28 cellular contexts compared by ENCODE assay signal in the genomic region with DNA sequence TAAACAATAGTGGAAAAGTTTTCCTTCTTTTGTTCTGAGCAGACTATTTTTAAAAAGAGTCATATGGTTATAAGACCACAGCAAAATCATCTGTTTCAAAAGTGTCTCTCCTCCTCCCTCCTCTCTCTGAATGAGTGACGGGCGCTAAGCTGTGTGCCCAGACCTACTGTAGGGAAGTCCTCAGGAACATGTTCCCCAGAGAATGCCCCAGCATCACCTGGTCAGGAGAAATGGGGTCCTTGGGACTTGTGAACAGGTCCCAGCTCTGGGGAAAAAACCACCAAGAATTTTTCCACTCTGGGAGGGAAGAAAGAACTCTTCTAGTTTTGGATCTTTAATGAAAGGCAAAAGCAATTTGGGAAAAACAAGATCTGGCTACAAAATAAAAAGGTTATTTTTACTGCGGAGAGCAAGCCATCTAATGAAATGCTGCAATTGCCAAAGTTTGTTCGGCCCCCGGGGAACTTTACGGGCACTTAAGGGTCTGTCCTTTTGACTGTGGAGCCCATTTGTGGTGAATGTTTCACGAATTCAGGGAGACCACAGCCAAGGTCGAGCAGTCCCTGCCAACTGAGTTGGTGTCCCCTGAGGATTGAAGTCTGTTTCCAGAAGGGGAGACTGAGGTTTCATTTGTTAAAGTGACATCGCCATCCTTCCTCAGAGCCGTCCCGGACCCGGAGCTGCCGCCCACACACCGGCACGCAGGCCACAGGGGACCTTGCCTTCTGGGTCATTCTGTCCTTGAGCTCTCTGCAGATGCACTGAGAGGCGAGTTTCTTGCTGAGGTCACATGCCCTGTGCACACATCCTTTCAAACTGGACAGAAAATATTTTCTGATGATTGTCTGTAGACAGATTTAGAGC. TPM values are rescaled to one million over a fixed set of nuclear protein-coding genes. Genes with fewer than 3 reads are reported as not detected.
DNase-seq lines count a peak whose midpoint lies in the region; ATAC-seq lines count a peak whose summit lies in the region.
"Had no signal": no experiment of that assay in that cellular context is flagged by ENCODE, and none has a peak within 500 bp of the region (broad histone marks: within the 10 kb centered on the region; RNA-seq: fewer than 3 reads in every experiment).

No MANE protein-coding gene starts in this region.

- ATAC-seq in Right ventricle myocardium inferior (peak; percentile 72), left cardiac atrium (peak; percentile 48 to 67)
- ATAC-seq in stimulated activated naive B cell treated with anti-CD40 and anti-IgM and Interleukin-4, amounts not matched to agents 10 μg/mL and 1 μg/mL and 100 μg/mL, for 72 hours (replicated peaks) = no peak
- ATAC-seq: activated T-helper 17 cell treated with anti-CD3 and anti-CD28 coated beads, Interleukin-2, amount 50 U/mL, for 72 hours; gastrocnemius medialis; left lobe of liver; naive thymus-derived CD4-positive, alpha-beta T cell; T-cell; upper lobe of right lung had no signal

- H3K9me3 ChIP-seq in skeletal muscle satellite cell (replicated peaks; ENCODE audit: low read length) = peaks cover 14% of the 10 kb centered on the region

- H3K4me2 ChIP-seq in skeletal muscle satellite cell (ENCODE audit: low read length) = peak overlapping the region; percentile 42

- no peaks in the 10 kb centered on the region for H3K4me1 Mint-ChIP-seq in stimulated activated naive B cell treated with anti-CD40 and anti-IgM and Interleukin-4, amounts not matched to agents 10 μg/mL and 1 μg/mL and 100 μg/mL, for 72 hours
- H3K4me1 Mint-ChIP-seq: activated T-helper 17 cell treated with anti-CD3 and anti-CD28 coated beads, Interleukin-2, amount 50 U/mL, for 72 hours; CD4-positive, alpha-beta memory T cell; mesothelial cell of epicardium; naive thymus-derived CD4-positive, alpha-beta T cell; T-cell had no signal

- peaks cover 32 to 62% of the 10 kb centered on the region in 2 donors for H3K36me3 Mint-ChIP-seq in stimulated activated naive B cell treated with anti-CD40 and anti-IgM and Interleukin-4, amounts not matched to agents 10 μg/mL and 1 μg/mL and 100 μg/mL, for 72 hours

- H3K4me3 ChIP-seq in skeletal muscle satellite cell (ENCODE audit: low read length) (no peak overlapping the region), H7 (ENCODE audit: insufficient read depth, low read depth, low read length) (no peak overlapping the region)
- H3K4me3 ChIP-seq: cardiac muscle cell, gastrocnemius medialis, Peyer's patch, upper lobe of right lung had no signal

- no peak overlapping the region for H3K4me3 Mint-ChIP-seq in stimulated activated naive B cell treated with anti-CD40 and anti-IgM and Interleukin-4, amounts not matched to agents 10 μg/mL and 1 μg/mL and 100 μg/mL, for 72 hours
- H3K4me3 Mint-ChIP-seq: activated T-helper 17 cell treated with anti-CD3 and anti-CD28 coated beads, Interleukin-2, amount 50 U/mL, for 72 hours; CD4-positive, alpha-beta memory T cell; mesothelial cell of epicardium; T-cell had no signal

- peaks cover 28 to 41% of the 10 kb centered on the region in 2 donors for H3K9me3 Mint-ChIP-seq in stimulated activated naive B cell treated with anti-CD40 and anti-IgM and Interleukin-4, amounts not matched to agents 10 μg/mL and 1 μg/mL and 100 μg/mL, for 72 hours

- H3K36me3 ChIP-seq in skeletal muscle satellite cell (ENCODE audit: insufficient read depth, low read length) (no peaks in the 10 kb centered on the region), H7 (replicated peaks; ENCODE audit: control insufficient read depth, insufficient read depth, low read length) (no peaks in the 10 kb centered on the region; the same call in 1 of the 2 replicates)
- H3K36me3 ChIP-seq: cardiac muscle cell, Peyer's patch, upper lobe of right lung had no signal

- H3K9ac ChIP-seq in skeletal muscle satellite cell (ENCODE audit: low read depth, low read length) = peak overlapping the region; percentile 9

- no peak overlapping the region for H3K27ac Mint-ChIP-seq in stimulated activated naive B cell treated with anti-CD40 and anti-IgM and Interleukin-4, amounts not matched to agents 10 μg/mL and 1 μg/mL and 100 μg/mL, for 72 hours
- H3K27ac Mint-ChIP-seq: activated T-helper 17 cell treated with anti-CD3 and anti-CD28 coated beads, Interleukin-2, amount 50 U/mL, for 72 hours; CD4-positive, alpha-beta memory T cell; mesothelial cell of epicardium; naive thymus-derived CD4-positive, alpha-beta T cell; T-cell had no signal

- intact Hi-C loops in Right ventricle myocardium inferior (cut with DNase I) = no loop called here
- intact Hi-C loops in cardiac septum (cut with DNase I) = no loop called here
- intact Hi-C loops in left cardiac atrium (cut with DNase I) = no loop called here

- no peaks in the 10 kb centered on the region for H3K27me3 Mint-ChIP-seq in stimulated activated naive B cell treated with anti-CD40 and anti-IgM and Interleukin-4, amounts not matched to agents 10 μg/mL and 1 μg/mL and 100 μg/mL, for 72 hours
- H3K27me3 Mint-ChIP-seq: activated T-helper 17 cell treated with anti-CD3 and anti-CD28 coated beads, Interleukin-2, amount 50 U/mL, for 72 hours; CD4-positive, alpha-beta memory T cell; naive thymus-derived CD4-positive, alpha-beta T cell; T-cell had no signal

- peaks cover 22% of the 10 kb centered on the region for H3K4me1 ChIP-seq in skeletal muscle satellite cell (ENCODE audit: control insufficient read depth, insufficient read depth, low read length)
- H3K4me1 ChIP-seq: gastrocnemius medialis, Peyer's patch had no signal

- no peaks in the 10 kb centered on the region for H3K27me3 ChIP-seq in skeletal muscle satellite cell (ENCODE audit: control insufficient read depth, insufficient read depth, low read length)
- H3K27me3 ChIP-seq in H7 (ENCODE audit: control insufficient read depth, insufficient read depth, low read length) = no peaks in the 10 kb centered on the region
- H3K27me3 ChIP-seq: cardiac muscle cell, gastrocnemius medialis, Peyer's patch, upper lobe of right lung had no signal

- no peak for DNase-seq in Right ventricle myocardium inferior (ENCODE audit: missing footprints)
- no peak for DNase-seq in cardiac septum (ENCODE audit: low spot score)
- no peak for DNase-seq in left cardiac atrium
- DNase-seq in NCI-H1105 (lab: John Stamatoyannopoulos, UW) = no peak
- no peak for DNase-seq in NCI-H526 (lab: John Stamatoyannopoulos, UW)
- no peak for DNase-seq in H7
- no peak for DNase-seq in stimulated activated naive B cell treated with anti-CD40 and anti-IgM and Interleukin-4, amounts not matched to agents 10 μg/mL and 1 μg/mL and 100 μg/mL, for 72 hours
- DNase-seq: 8988T; activated CD4-positive, CD25-positive, alpha-beta regulatory T cell; activated naive CD4-positive, alpha-beta T cell treated with anti-CD3 and anti-CD28 coated beads, Interleukin-2, amount 50 U/mL, for 16 hours; CD4-positive, alpha-beta memory T cell; dermis blood vessel endothelial cell; gastrocnemius medialis; GOT3; naive thymus-derived CD4-positive, alpha-beta T cell; NCI-H1048; NCI-H187 treated with DMSO at 0.1 percent for 48 hours; NCI-H2171 treated with DMSO at 0.1 percent for 48 hours; NCI-H524 treated with DMSO at 0.1 percent for 48 hours; Peyer's patch; stimulated activated CD4-positive, alpha-beta T cell treated with anti-CD3 and anti-CD28 coated beads, Interleukin-2, amount 100 ng/mL, for 24 hours; T-cell; upper lobe of right lung had no signal

RNA-seq across cellular contexts. Expression of gene BOD1, which starts 25.8 kb away (rescaled TPM):
- total RNA-seq in Right ventricle myocardium inferior (46.4 TPM), cardiac septum (44.9 TPM), left cardiac atrium (10 to 100 TPM; 43.4 to 45.6 TPM)
- total RNA-seq in skeletal muscle satellite cell (2012; rRNA removed) = 47.2 and 47.4 TPM in 2 replicates
- 140 and 168 TPM in 2 replicates for total RNA-seq in H7 (2014; rRNA removed; shearing (Covaris generic))

Comparison
In these comparisons a context has a peak if more than half of its experiments do, and no peak if none do; other contexts are left out.
1. ATAC-seq: peak in Right ventricle myocardium inferior (single experiment) and left cardiac atrium (2 of 2); none in stimulated activated naive B cell treated with anti-CD40 and anti-IgM and Interleukin-4, amounts not matched to agents 10 μg/mL and 1 μg/mL and 100 μg/mL, for 72 hours (0 of 2).